17 cellular contexts compared by ENCODE assay signal in genomic region chr4:152976466-152976761, GRCh38. TPM values are rescaled to one million over a fixed set of nuclear protein-coding genes. Genes with fewer than 3 reads are reported as not detected.
DNase-seq lines count a peak whose midpoint lies in the region; ATAC-seq and TF ChIP-seq lines count a peak whose summit lies in the region.
"Had no signal": no experiment of that assay in that cellular context is flagged by ENCODE, and none has a peak within 500 bp of the region (broad histone marks: within the 10 kb centered on the region; RNA-seq: fewer than 3 reads in every experiment).

No MANE protein-coding gene starts in this region.

- peaks cover 0 to 9% of the 10 kb centered on the region in 2 donors for H3K4me1 ChIP-seq in neuronal stem cell (ENCODE audit: control insufficient read depth in 2 of 2, insufficient read depth in 1 of 2, low read depth in 1 of 2, low read length in 2 of 2)
- H3K4me1 ChIP-seq: BLaER1, Caco-2 had no signal

- H3K4me3 Mint-ChIP-seq in type B pancreatic cell, result no peak overlapping the region
- H3K4me3 Mint-ChIP-seq in activated T-helper 1 cell treated with anti-CD3 and anti-CD28 coated beads, Interleukin-12 subunit alpha, Interleukin-12 subunit beta, Interleukin-2, Interleukin-4 antibody, amounts not matched to agents 30 ng/mL and 10 ng/mL and 1 ng/mL, durations not matched to agents 14 hours and 24 hours and 36 hours, result no peak overlapping the region
- H3K4me3 Mint-ChIP-seq: B cell; CD4-positive, CD25-positive, alpha-beta regulatory T cell; CD8-positive, alpha-beta T cell had no signal

- H3K4me1 Mint-ChIP-seq in type B pancreatic cell (ENCODE audit: unreplicated experiment), result peaks cover 15% of the 10 kb centered on the region
- no peaks in the 10 kb centered on the region for H3K4me1 Mint-ChIP-seq in activated T-helper 1 cell treated with anti-CD3 and anti-CD28 coated beads, Interleukin-12 subunit alpha, Interleukin-12 subunit beta, Interleukin-2, Interleukin-4 antibody, amounts not matched to agents 30 ng/mL and 10 ng/mL and 1 ng/mL, durations not matched to agents 14 hours and 24 hours and 36 hours (ENCODE audit: low read depth)
- H3K4me1 Mint-ChIP-seq: B cell; CD4-positive, CD25-positive, alpha-beta regulatory T cell had no signal

- H4K91ac ChIP-seq in neuronal stem cell (ENCODE audit: low read depth, low read length, poor library complexity), result no peak overlapping the region

- intact Hi-C loops in activated T-helper 1 cell treated with anti-CD3 and anti-CD28 coated beads, Interleukin-12 subunit alpha, Interleukin-12 subunit beta, Interleukin-2, Interleukin-4 antibody, amounts not matched to agents 30 ng/mL and 10 ng/mL and 1 ng/mL, durations not matched to agents 14 hours and 24 hours and 36 hours (cut with micrococcal nuclease), result no loop called here

- H2BK5ac ChIP-seq in neuronal stem cell (ENCODE audit: low read length), result no peak overlapping the region

- H2BK12ac ChIP-seq in neuronal stem cell (ENCODE audit: low read length), result no peak overlapping the region

- no peak overlapping the region for H3K4me2 ChIP-seq in neuronal stem cell (ENCODE audit: insufficient read depth, low read length, poor library complexity, severe bottlenecking)
- H3K4me2 ChIP-seq: BLaER1 had no signal

- peak overlapping the region; percentile 22 for H2BK15ac ChIP-seq in neuronal stem cell (ENCODE audit: low read length)

- TF ChIP-seq CTCF in type B pancreatic cell (conservative IDR thresholded peaks at IDR 0.05), result no peak

- no peak for ATAC-seq in GM18517 (IDR thresholded peaks at IDR 0.05; ENCODE audit: unreplicated experiment)
- ATAC-seq: CD8-positive, alpha-beta T cell had no signal

- H3K27me3 ChIP-seq in neuronal stem cell (ENCODE audit: control insufficient read depth in 3 of 3, insufficient read depth in 3 of 3, low read depth in 1 of 3, low read length in 3 of 3), result no peaks in the 10 kb centered on the region
- H3K27me3 ChIP-seq: BLaER1 had no signal

- DNase-seq in activated CD8-positive, alpha-beta memory T cell treated with anti-CD3 and anti-CD28 coated beads, Interleukin-2, amount 50 U/mL, for 48 hours, result peak; percentile 32
- DNase-seq in activated CD8-positive, alpha-beta memory T cell treated with anti-CD3 and anti-CD28 coated beads, Interleukin-2, amount 50 U/mL, for 4 hours, result no peak
- DNase-seq in neuronal stem cell (ENCODE audit: low spot score), result no peak
- DNase-seq in type B pancreatic cell (ENCODE audit: extremely low spot score, unreplicated experiment), result peak; percentile 61
- DNase-seq in activated T-helper 1 cell treated with anti-CD3 and anti-CD28 coated beads, Interleukin-12 subunit alpha, Interleukin-12 subunit beta, Interleukin-2, Interleukin-4 antibody, amounts not matched to agents 30 ng/mL and 10 ng/mL and 1 ng/mL, durations not matched to agents 14 hours and 24 hours and 36 hours (ENCODE audit: low spot score), result no peak
- DNase-seq: Caco-2; CD4-positive, CD25-positive, alpha-beta regulatory T cell; CD8-positive, alpha-beta T cell; DMS153; DND-41; GOT3; HCEC 1CT had no signal

- no peaks in the 10 kb centered on the region for H3K27me3 Mint-ChIP-seq in type B pancreatic cell
- peaks cover 3% of the 10 kb centered on the region for H3K27me3 Mint-ChIP-seq in activated T-helper 1 cell treated with anti-CD3 and anti-CD28 coated beads, Interleukin-12 subunit alpha, Interleukin-12 subunit beta, Interleukin-2, Interleukin-4 antibody, amounts not matched to agents 30 ng/mL and 10 ng/mL and 1 ng/mL, durations not matched to agents 14 hours and 24 hours and 36 hours (ENCODE audit: insufficient read depth)

- no peak overlapping the region for H3K4me3 ChIP-seq in neuronal stem cell (ENCODE audit: low read length in 2 of 2)
- H3K4me3 ChIP-seq: BLaER1 had no signal

- H3K79me1 ChIP-seq in neuronal stem cell (ENCODE audit: low read depth, low read length), result no peaks in the 10 kb centered on the region

- no peak overlapping the region for H4K8ac ChIP-seq in neuronal stem cell (ENCODE audit: low read depth, low read length)

- H2BK120ac ChIP-seq in neuronal stem cell (ENCODE audit: low read depth, low read length), result no peak overlapping the region

- H3K36me3 ChIP-seq in neuronal stem cell (replicated peaks in 1 of 2; ENCODE audit: control insufficient read depth in 2 of 2, insufficient read depth in 2 of 2, low read length in 2 of 2), result no peaks in the 10 kb centered on the region
- H3K36me3 ChIP-seq: BLaER1 had no signal

- H2AFZ ChIP-seq in neuronal stem cell (ENCODE audit: low read length), result no peak overlapping the region

- no peak overlapping the region for H3K27ac ChIP-seq in neuronal stem cell (replicated peaks; ENCODE audit: low read length)
- H3K27ac ChIP-seq: 22Rv1, BLaER1, C4-2B had no signal

- peak overlapping the region; percentile 58 for H3K18ac ChIP-seq in neuronal stem cell (ENCODE audit: low read length)

- H2AK5ac ChIP-seq in neuronal stem cell (ENCODE audit: low read depth, low read length), result no peak overlapping the region

- no peak overlapping the region for H3K9ac ChIP-seq in neuronal stem cell (ENCODE audit: low read depth, low read length, poor library complexity)
- H3K9ac ChIP-seq: BLaER1 had no signal

- no peak overlapping the region for H3K4ac ChIP-seq in neuronal stem cell (ENCODE audit: low read length)

- H3K23ac ChIP-seq in neuronal stem cell (ENCODE audit: low read depth, low read length, poor library complexity), result no peak overlapping the region

- no peaks in the 10 kb centered on the region for H3K9me3 Mint-ChIP-seq in type B pancreatic cell
- H3K9me3 Mint-ChIP-seq in activated T-helper 1 cell treated with anti-CD3 and anti-CD28 coated beads, Interleukin-12 subunit alpha, Interleukin-12 subunit beta, Interleukin-2, Interleukin-4 antibody, amounts not matched to agents 30 ng/mL and 10 ng/mL and 1 ng/mL, durations not matched to agents 14 hours and 24 hours and 36 hours, result no peaks in the 10 kb centered on the region
- H3K9me3 Mint-ChIP-seq: CD8-positive, alpha-beta T cell had no signal

- no CpG with 5 or more reads among the region's 16 CpGs for WGBS in neuronal stem cell (ENCODE audit: extremely low coverage in 2 of 2, insufficient read length in 2 of 2, insufficient replicate concordance in 1 of 2), 2 donors

- no peaks in the 10 kb centered on the region for H3K9me3 ChIP-seq in neuronal stem cell (replicated peaks in 1 of 2; ENCODE audit: control insufficient read depth in 2 of 2, insufficient read depth in 1 of 2, low read depth in 1 of 2, low read length in 2 of 2)
- H3K9me3 ChIP-seq: BLaER1, Caco-2 had no signal

- H3K14ac ChIP-seq in neuronal stem cell (ENCODE audit: low read length), result no peak overlapping the region

- no peak overlapping the region for H3K27ac Mint-ChIP-seq in type B pancreatic cell
- no peak overlapping the region for H3K27ac Mint-ChIP-seq in activated T-helper 1 cell treated with anti-CD3 and anti-CD28 coated beads, Interleukin-12 subunit alpha, Interleukin-12 subunit beta, Interleukin-2, Interleukin-4 antibody, amounts not matched to agents 30 ng/mL and 10 ng/mL and 1 ng/mL, durations not matched to agents 14 hours and 24 hours and 36 hours
- H3K27ac Mint-ChIP-seq: B cell; CD4-positive, CD25-positive, alpha-beta regulatory T cell; CD8-positive, alpha-beta T cell had no signal

- H3K36me3 Mint-ChIP-seq in type B pancreatic cell, result peaks cover 20% of the 10 kb centered on the region
- H3K36me3 Mint-ChIP-seq in activated T-helper 1 cell treated with anti-CD3 and anti-CD28 coated beads, Interleukin-12 subunit alpha, Interleukin-12 subunit beta, Interleukin-2, Interleukin-4 antibody, amounts not matched to agents 30 ng/mL and 10 ng/mL and 1 ng/mL, durations not matched to agents 14 hours and 24 hours and 36 hours (ENCODE audit: low read depth), result no peaks in the 10 kb centered on the region
- H3K36me3 Mint-ChIP-seq: CD4-positive, CD25-positive, alpha-beta regulatory T cell; CD8-positive, alpha-beta T cell had no signal

RNA-seq across cellular contexts. Expression of gene FHDC1, which starts 40.3 kb away (rescaled TPM):
- 2.0 TPM for polyA plus RNA-seq in neuronal stem cell (2013, experiment 1 of 2)
- 1.9 TPM for polyA plus RNA-seq in neuronal stem cell (2013, experiment 2 of 2)
- 23.1 and 78.0 TPM in 2 replicates for total RNA-seq in type B pancreatic cell (ENCODE audit: low replicate concordance)
- total RNA-seq in activated T-helper 1 cell treated with anti-CD3 and anti-CD28 coated beads, Interleukin-12 subunit alpha, Interleukin-12 subunit beta, Interleukin-2, Interleukin-4 antibody, amounts not matched to agents 30 ng/mL and 10 ng/mL and 1 ng/mL, durations not matched to agents 14 hours and 24 hours and 36 hours, result 0.10 TPM in 2 replicates
- polyA plus RNA-seq: CD4-positive, CD25-positive, alpha-beta regulatory T cell had no signal

Comparison
In these comparisons a context has a peak if more than half of its experiments do, and no peak if none do; other contexts are left out.
1. DNase-seq: peak in activated CD8-positive, alpha-beta memory T cell treated with anti-CD3 and anti-CD28 coated beads, Interleukin-2, amount 50 U/mL, for 48 hours (single experiment) and type B pancreatic cell (single experiment); none in activated CD8-positive, alpha-beta memory T cell treated with anti-CD3 and anti-CD28 coated beads, Interleukin-2, amount 50 U/mL, for 4 hours (single experiment), neuronal stem cell (single experiment) and activated T-helper 1 cell treated with anti-CD3 and anti-CD28 coated beads, Interleukin-12 subunit alpha, Interleukin-12 subunit beta, Interleukin-2, Interleukin-4 antibody, amounts not matched to agents 30 ng/mL and 10 ng/mL and 1 ng/mL, durations not matched to agents 14 hours and 24 hours and 36 hours (single experiment).
2. RNA of gene FHDC1, which starts 40.3 kb away (total RNA-seq): 23.1 to 78.0 TPM in type B pancreatic cell; 0.10 TPM in activated T-helper 1 cell treated with anti-CD3 and anti-CD28 coated beads, Interleukin-12 subunit alpha, Interleukin-12 subunit beta, Interleukin-2, Interleukin-4 antibody, amounts not matched to agents 30 ng/mL and 10 ng/mL and 1 ng/mL, durations not matched to agents 14 hours and 24 hours and 36 hours; every median in the first group is over 10 times any median in the second.